24 cellular contexts compared by ENCODE assay signal in genomic region chr2:151183072-151183580, GRCh38.
"Had no signal": no experiment of that assay in that cellular context is flagged by ENCODE, and none has a peak within 500 bp of the region (broad histone marks: within the 10 kb centered on the region; RNA-seq: fewer than 3 reads in every experiment).

No MANE protein-coding gene starts in this region.

- H3K4me3 ChIP-seq: dorsolateral prefrontal cortex, esophagus squamous epithelium, lung, psoas muscle, right atrium auricular region, sigmoid colon, skin epidermis, stomach, thoracic aorta had no signal

- H3K27me3 ChIP-seq: neutrophil, right atrium auricular region, sigmoid colon, stomach had no signal

- DNase-seq: cortex of kidney; dorsolateral prefrontal cortex; effector CD8-positive, alpha-beta T cell; esophagus squamous epithelium; foreskin fibroblast; left colon; left ventricle myocardium superior; mesenchymal stem cell; midbrain; psoas muscle; sigmoid colon; stimulated activated CD4-positive, alpha-beta T cell treated with anti-CD3 and anti-CD28 coated beads, Interleukin-2, amount 100 ng/mL, for 24 hours; stimulated activated CD4-positive, alpha-beta T cell treated with anti-CD3 and anti-CD28 coated beads, Interleukin-4, amount 100 ng/mL, for 4 hours; stimulated activated naive B cell treated with anti-CD40 and anti-IgM and Interleukin-4, amounts not matched to agents 10 μg/mL and 1 μg/mL and 100 μg/mL, for 72 hours; stomach; substantia nigra; trophoblast cell had no signal

- ATAC-seq: left colon; left ventricle myocardium superior; natural killer cell treated with Interleukin-12 subunit alpha and Interleukin-12 subunit beta and Interleukin-15 and Interleukin-18, amount 100 ng/mL, for 72 hours; psoas muscle; stimulated activated naive B cell treated with anti-CD40 and anti-IgM and Interleukin-4, amounts not matched to agents 10 μg/mL and 1 μg/mL and 100 μg/mL, for 72 hours had no signal

- H3K27ac ChIP-seq: dorsolateral prefrontal cortex, epithelial cell of prostate, esophagus squamous epithelium, neutrophil, psoas muscle, right atrium auricular region, sigmoid colon, skin epidermis, stomach, thoracic aorta had no signal

- H3K4me1 ChIP-seq: esophagus squamous epithelium, psoas muscle, right atrium auricular region, sigmoid colon, stomach had no signal

- H3K36me3 ChIP-seq: esophagus squamous epithelium, neutrophil, right atrium auricular region, sigmoid colon, stomach, thoracic aorta had no signal

- H3K9me3 ChIP-seq: esophagus squamous epithelium, neutrophil, psoas muscle, right atrium auricular region, sigmoid colon, stomach, thoracic aorta had no signal
